Comparison of ENCODE assay signal across 34 cellular contexts in genomic region chr17:45992175-45992574, GRCh38. TPM values are rescaled to one million over a fixed set of nuclear protein-coding genes. Genes with fewer than 3 reads are reported as not detected.
"Had no signal": no experiment of that assay in that cellular context is flagged by ENCODE, and none has a peak within 500 bp of the region (broad histone marks: within the 10 kb centered on the region; RNA-seq: fewer than 3 reads in every experiment).

No MANE protein-coding gene starts in this region.

- H3K4me1 ChIP-seq: body of pancreas, breast epithelium, SJSA1 had no signal

- H3K36me3 ChIP-seq: breast epithelium, SJSA1 had no signal

- H3K27ac ChIP-seq: body of pancreas, breast epithelium, KMS-11, SJSA1 had no signal

- H3K36me3 Mint-ChIP-seq: activated naive CD4-positive, alpha-beta T cell treated with anti-CD3 and anti-CD28 coated beads, Interleukin-2, amount 50 U/mL, for 24 hours; activated naive CD8-positive, alpha-beta T cell treated with anti-CD3 and anti-CD28 coated beads, Interleukin-2, amount 10 ng/mL, durations not matched to agents 7 days and 5 days had no signal

- H3K27ac Mint-ChIP-seq: activated CD4-positive, alpha-beta T cell treated with anti-CD3 and anti-CD28 coated beads, Interleukin-2, amount 10 ng/mL, durations not matched to agents 24 days and 14 days; activated CD8-positive, alpha-beta T cell treated with anti-CD3 and anti-CD28 coated beads, Interleukin-2, amount 10 ng/mL, durations not matched to agents 7 days and 5 days; activated naive CD4-positive, alpha-beta T cell treated with anti-CD3 and anti-CD28 coated beads, Interleukin-2, amount 50 U/mL, for 24 hours; activated naive CD8-positive, alpha-beta T cell treated with anti-CD3 and anti-CD28 coated beads, Interleukin-2, amount 10 ng/mL, durations not matched to agents 7 days and 5 days; activated T-cell treated with anti-CD3 and anti-CD28 coated beads, Interleukin-2, amount 50 U/mL, for 24 hours; activated T-helper 2 cell treated with anti-CD3 and anti-CD28 coated beads, Interferon-gamma antibody, Interleukin-2, Interleukin-4, amounts not matched to agents 10 μg/mL and 5 μg/mL and 100 μg/mL, durations not matched to agents 14 hours and 24 hours and 36 hours; T-helper 1 cell treated with Interleukin-12 subunit alpha and Interleukin-12 subunit beta and Interleukin-4 antibody, amounts not matched to agents 30 μg/mL and 1 μg/mL, for 36 hours; T-helper 2 cell treated with Interferon-gamma antibody and Interleukin-4, amounts not matched to agents 5 μg/mL and 100 μg/mL, for 36 hours had no signal

- H3K27me3 ChIP-seq: body of pancreas, breast epithelium had no signal

- H3K9me3 ChIP-seq: body of pancreas, breast epithelium, SJSA1, SK-N-SH had no signal

- H3K4me3 Mint-ChIP-seq: activated CD4-positive, alpha-beta T cell treated with anti-CD3 and anti-CD28 coated beads, Interleukin-2, amount 10 ng/mL, durations not matched to agents 24 days and 14 days; activated CD8-positive, alpha-beta T cell treated with anti-CD3 and anti-CD28 coated beads, Interleukin-2, amount 10 ng/mL, durations not matched to agents 7 days and 5 days; activated naive CD4-positive, alpha-beta T cell treated with anti-CD3 and anti-CD28 coated beads, Interleukin-2, amount 50 U/mL, for 24 hours; activated naive CD8-positive, alpha-beta T cell treated with anti-CD3 and anti-CD28 coated beads, Interleukin-2, amount 10 ng/mL, durations not matched to agents 7 days and 5 days; activated T-cell treated with anti-CD3 and anti-CD28 coated beads, Interleukin-2, amount 50 U/mL, for 24 hours; T-helper 1 cell treated with Interleukin-12 subunit alpha and Interleukin-12 subunit beta and Interleukin-4 antibody, amounts not matched to agents 30 μg/mL and 1 μg/mL, for 36 hours; T-helper 2 cell treated with Interferon-gamma antibody and Interleukin-4, amounts not matched to agents 5 μg/mL and 100 μg/mL, for 36 hours had no signal

- H3K9me3 Mint-ChIP-seq: activated CD4-positive, alpha-beta T cell treated with anti-CD3 and anti-CD28 coated beads, Interleukin-2, amount 10 ng/mL, durations not matched to agents 24 days and 14 days; activated naive CD4-positive, alpha-beta T cell treated with anti-CD3 and anti-CD28 coated beads, Interleukin-2, amount 50 U/mL, for 24 hours; activated naive CD8-positive, alpha-beta T cell treated with anti-CD3 and anti-CD28 coated beads, Interleukin-2, amount 10 ng/mL, durations not matched to agents 7 days and 5 days; activated T-cell treated with anti-CD3 and anti-CD28 coated beads, Interleukin-2, amount 50 U/mL, for 24 hours; activated T-helper 2 cell treated with anti-CD3 and anti-CD28 coated beads, Interferon-gamma antibody, Interleukin-2, Interleukin-4, amounts not matched to agents 10 μg/mL and 5 μg/mL and 100 μg/mL, durations not matched to agents 14 hours and 24 hours and 36 hours; T-helper 1 cell treated with Interleukin-12 subunit alpha and Interleukin-12 subunit beta and Interleukin-4 antibody, amounts not matched to agents 30 μg/mL and 1 μg/mL, for 36 hours; T-helper 2 cell treated with Interferon-gamma antibody and Interleukin-4, amounts not matched to agents 5 μg/mL and 100 μg/mL, for 36 hours had no signal

- DNase-seq: activated CD4-positive, alpha-beta T cell treated with anti-CD3 and anti-CD28 coated beads, Interleukin-2, amount 10 ng/mL, durations not matched to agents 24 days and 14 days; activated CD4-positive, alpha-beta T cell treated with anti-CD3 and anti-CD28 coated beads, Interleukin-2, amount 50 U/mL, for 48 hours; activated CD8-positive, alpha-beta T cell treated with anti-CD3 and anti-CD28 coated beads, Interleukin-2, amount 10 ng/mL, durations not matched to agents 7 days and 5 days; activated gamma-delta T cell; activated naive CD4-positive, alpha-beta T cell treated with Interleukin-2 at 50 U/mL for 16 hours; activated naive CD8-positive, alpha-beta T cell treated with anti-CD3 and anti-CD28 coated beads, Interleukin-2, amount 10 ng/mL, durations not matched to agents 7 days and 5 days; activated T-cell treated with anti-CD3 and anti-CD28 coated beads, Interleukin-2, amount 50 U/mL, for 24 hours; body of pancreas; MM.1S; MV-4-11; NCI-H1092; NCI-H1436 treated with DMSO at 0.1 percent for 48 hours; NCI-H1694 treated with DMSO at 0.1 percent for 48 hours; NCI-H2029 treated with DMSO at 0.1 percent for 48 hours; NCI-H2107; NCI-H2171; NCI-H510A; NCI-H526 treated with DMSO at 0.1 percent for 48 hours; NCI-H774; RPMI8226; SHP77 treated with DMSO at 0.1 percent for 48 hours; SK-N-SH had no signal

- H3K27me3 Mint-ChIP-seq: activated naive CD4-positive, alpha-beta T cell treated with anti-CD3 and anti-CD28 coated beads, Interleukin-2, amount 50 U/mL, for 24 hours; activated T-cell treated with anti-CD3 and anti-CD28 coated beads, Interleukin-2, amount 50 U/mL, for 24 hours had no signal

- FAIRE-seq: astrocyte, TTC549 had no signal

- H3K9ac ChIP-seq: KMS-11, SK-N-SH had no signal

- H3K4me1 Mint-ChIP-seq: activated CD4-positive, alpha-beta T cell treated with anti-CD3 and anti-CD28 coated beads, Interleukin-2, amount 10 ng/mL, durations not matched to agents 24 days and 14 days; activated naive CD4-positive, alpha-beta T cell treated with anti-CD3 and anti-CD28 coated beads, Interleukin-2, amount 50 U/mL, for 24 hours; activated naive CD8-positive, alpha-beta T cell treated with anti-CD3 and anti-CD28 coated beads, Interleukin-2, amount 10 ng/mL, durations not matched to agents 7 days and 5 days had no signal

- H3K4me3 ChIP-seq: body of pancreas, breast epithelium, SJSA1 had no signal

- H3K4me2 ChIP-seq: KMS-11, SK-N-SH had no signal

RNA-seq across cellular contexts. Expression of gene STH, which starts 6.9 kb away (rescaled TPM):
- total RNA-seq: activated CD4-positive, alpha-beta T cell treated with anti-CD3 and anti-CD28 coated beads, Interleukin-2, amount 10 ng/mL, durations not matched to agents 24 days and 14 days; activated CD8-positive, alpha-beta T cell treated with anti-CD3 and anti-CD28 coated beads, Interleukin-2, amount 10 ng/mL, durations not matched to agents 7 days and 5 days; activated naive CD8-positive, alpha-beta T cell treated with anti-CD3 and anti-CD28 coated beads, Interleukin-2, amount 10 ng/mL, durations not matched to agents 7 days and 5 days; activated T-helper 2 cell treated with anti-CD3 and anti-CD28 coated beads, Interferon-gamma antibody, Interleukin-2, Interleukin-4, amounts not matched to agents 10 μg/mL and 5 μg/mL and 100 μg/mL, durations not matched to agents 14 hours and 24 hours and 36 hours; astrocyte; body of pancreas; breast epithelium; cardiac septum; LHCN-M2; SJSA1 had no signal
- polyA plus RNA-seq: adipose tissue, SK-N-SH had no signal
